Comparison of ENCODE assay signal across 1 cellular context in the genomic region with DNA sequence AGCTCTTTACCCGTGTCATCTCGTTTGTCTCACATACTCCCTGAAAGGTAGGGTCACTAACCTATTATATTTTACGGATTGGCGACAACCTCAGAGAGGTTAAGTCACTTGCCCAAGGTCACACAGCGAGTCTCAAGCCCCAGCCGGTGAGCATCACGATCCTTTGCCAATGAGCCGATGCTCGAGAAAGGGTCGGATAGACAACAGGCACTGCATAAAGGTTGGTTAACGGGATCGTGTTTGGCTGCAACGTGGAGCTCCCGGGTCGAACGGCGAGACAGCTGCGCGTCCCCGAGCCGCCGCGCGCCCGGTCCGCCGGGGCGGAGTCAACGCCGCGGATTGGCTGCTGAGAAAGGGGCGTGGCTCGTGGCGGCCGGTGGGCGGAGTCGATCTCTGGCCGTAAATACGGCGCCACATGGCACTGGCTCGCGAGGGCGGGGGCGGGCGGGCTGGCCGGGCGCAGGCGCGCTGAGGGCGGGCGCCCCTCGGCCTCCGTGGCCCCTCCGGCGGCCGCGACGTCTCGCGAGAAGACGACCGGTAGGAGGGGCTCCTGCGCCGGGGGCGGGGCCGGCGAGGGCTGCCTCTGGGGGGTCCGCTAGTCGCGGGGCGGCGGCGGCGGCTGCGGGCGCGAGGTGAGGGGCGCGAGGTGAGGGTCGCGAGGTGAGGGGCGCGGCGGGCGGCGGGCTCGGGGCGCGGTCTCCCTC.
A peak's percentile ranks its signal among the peaks of the same experiment; 100 is the strongest.
TF ChIP-seq lines count a peak whose summit lies in the region.

A gene (plus strand): TSS at position 598 of the 704 bp plus-strand sequence. CDS start 29,029 bp downstream, outside the sequence.

TF ChIP-seq in HEK293, 187 proteins besides CTCF, POLR2A, EP300 and RAD21 (continued from another document):
- TF ChIP-seq, protein P1, sequence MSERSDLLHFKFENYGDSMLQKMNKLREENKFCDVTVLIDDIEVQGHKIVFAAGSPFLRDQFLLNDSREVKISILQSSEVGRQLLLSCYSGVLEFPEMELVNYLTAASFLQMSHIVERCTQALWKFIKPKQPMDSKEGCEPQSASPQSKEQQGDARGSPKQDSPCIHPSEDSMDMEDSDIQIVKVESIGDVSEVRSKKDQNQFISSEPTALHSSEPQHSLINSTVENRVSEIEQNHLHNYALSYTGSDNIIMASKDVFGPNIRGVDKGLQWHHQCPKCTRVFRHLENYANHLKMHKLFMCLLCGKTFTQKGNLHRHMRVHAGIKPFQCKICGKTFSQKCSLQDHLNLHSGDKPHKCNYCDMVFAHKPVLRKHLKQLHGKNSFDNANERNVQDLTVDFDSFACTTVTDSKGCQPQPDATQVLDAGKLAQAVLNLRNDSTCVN (tag by site-specific recombination; optimal IDR thresholded peaks at IDR 0.05): peak; percentile 85
- no peak for TF ChIP-seq ZNF510 (tag by site-specific recombination; IDR thresholded peaks at IDR 0.05; ENCODE audit: insufficient replicate concordance)
- no peak for TF ChIP-seq BCL11A (tag by site-specific recombination; IDR thresholded peaks at IDR 0.05; ENCODE audit: low read depth)
- TF ChIP-seq ZNF629 (tag by site-specific recombination; IDR thresholded peaks at IDR 0.05): 0 out of 2 replicates have a peak, but pooled peaks have one; percentile 31
- no peak for TF ChIP-seq ZNF658 (tag by site-specific recombination; IDR thresholded peaks at IDR 0.05)
- 0 out of 2 replicates have a peak, but pooled peaks have one; percentile 30 for TF ChIP-seq ZBTB21 (tag by site-specific recombination; IDR thresholded peaks at IDR 0.05)
- TF ChIP-seq BCL11B (tag by site-specific recombination; IDR thresholded peaks at IDR 0.05; ENCODE audit: low read depth): no peak
- 0 out of 2 replicates have a peak, but pooled peaks have one; percentile 14 for TF ChIP-seq ZNF677 (tag by site-specific recombination; IDR thresholded peaks at IDR 0.05)
- TF ChIP-seq SP7 (tag by site-specific recombination; IDR thresholded peaks at IDR 0.05): peak; percentile 65
